10 cellular contexts compared by ENCODE assay signal in genomic region chr17:79919164-79919585, GRCh38.
A peak's percentile ranks its signal among the peaks of the same experiment; 100 is the strongest.
DNase-seq lines count a peak whose midpoint lies in the region; ATAC-seq, FAIRE-seq and TF ChIP-seq lines count a peak whose summit lies in the region.
"Had no signal": no experiment of that assay in that cellular context is flagged by ENCODE, and none has a peak within 500 bp of the region (broad histone marks: within the 10 kb centered on the region; RNA-seq: fewer than 3 reads in every experiment).

No MANE protein-coding gene starts in this region.

- DNase-seq in H54 (ENCODE audit: insufficient read length, low spot score) (peak; percentile 99), amniotic epithelial cell (ENCODE audit: low read depth) (peak; percentile 19), right atrium auricular region (ENCODE audit: low spot score) (peak; percentile 70)
- no peak for DNase-seq in activated CD4-positive, CD25-positive, alpha-beta regulatory T cell (lab: John Stamatoyannopoulos, UW)
- DNase-seq: activated naive CD8-positive, alpha-beta T cell treated with anti-CD3 and anti-CD28 coated beads for 36 hours had no signal

- no peak for TF ChIP-seq POLR2A in H54 (IDR thresholded peaks at IDR 0.05; ENCODE audit: low read depth, low read length)

- peak overlapping the region; percentile 33 to 58 for H3K27ac ChIP-seq in right atrium auricular region

- no peak overlapping the region for H3K9ac ChIP-seq in skeletal muscle satellite cell (ENCODE audit: low read depth, low read length)

- TF ChIP-seq CTCF in right atrium auricular region (IDR thresholded peaks at IDR 0.05): no peak

- H3K36me3 ChIP-seq in right atrium auricular region (no peaks in the 10 kb centered on the region), skeletal muscle satellite cell (ENCODE audit: insufficient read depth, low read length) (no peaks in the 10 kb centered on the region)

- peak overlapping the region; percentile 65 for H3K4me2 ChIP-seq in skeletal muscle satellite cell (ENCODE audit: low read length)

- H3K4me1 ChIP-seq in right atrium auricular region (peaks cover 0 to 23% of the 10 kb centered on the region in 2 donors), skeletal muscle satellite cell (ENCODE audit: control insufficient read depth, insufficient read depth, low read length) (peaks cover 14% of the 10 kb centered on the region)

- H3K4me3 ChIP-seq in right atrium auricular region (no peak overlapping the region), skeletal muscle satellite cell (ENCODE audit: low read length) (peak overlapping the region; percentile 41)

- H3K27me3 ChIP-seq in right atrium auricular region (no peaks in the 10 kb centered on the region), skeletal muscle satellite cell (ENCODE audit: control insufficient read depth, insufficient read depth, low read length) (peaks cover 51% of the 10 kb centered on the region)

- H3K9me3 ChIP-seq in right atrium auricular region: no peaks in the 10 kb centered on the region
- H3K9me3 ChIP-seq in skeletal muscle satellite cell (replicated peaks; ENCODE audit: low read length): no peaks in the 10 kb centered on the region

- FAIRE-seq in H54 (lab: Jason Lieb, UNC): peak; percentile 50

- ATAC-seq in GM21360 (IDR thresholded peaks at IDR 0.05; ENCODE audit: unreplicated experiment): no peak
- no peak for ATAC-seq in HG03135 (IDR thresholded peaks at IDR 0.05; ENCODE audit: unreplicated experiment)
- no peak for ATAC-seq in GM18517 (IDR thresholded peaks at IDR 0.05; ENCODE audit: unreplicated experiment)
- ATAC-seq: natural killer cell treated with Interleukin-12 subunit alpha and Interleukin-12 subunit beta and Interleukin-15 and Interleukin-18, amount 100 ng/mL, for 72 hours had no signal

Comparison
In these comparisons a context has a peak if more than half of its experiments do, and no peak if none do; other contexts are left out.
1. DNase-seq: peak in H54 (single experiment), amniotic epithelial cell (single experiment) and right atrium auricular region (single experiment); none in activated CD4-positive, CD25-positive, alpha-beta regulatory T cell (0 of 4).